ENCODE assay signal across 26 cellular contexts in the genomic region with DNA sequence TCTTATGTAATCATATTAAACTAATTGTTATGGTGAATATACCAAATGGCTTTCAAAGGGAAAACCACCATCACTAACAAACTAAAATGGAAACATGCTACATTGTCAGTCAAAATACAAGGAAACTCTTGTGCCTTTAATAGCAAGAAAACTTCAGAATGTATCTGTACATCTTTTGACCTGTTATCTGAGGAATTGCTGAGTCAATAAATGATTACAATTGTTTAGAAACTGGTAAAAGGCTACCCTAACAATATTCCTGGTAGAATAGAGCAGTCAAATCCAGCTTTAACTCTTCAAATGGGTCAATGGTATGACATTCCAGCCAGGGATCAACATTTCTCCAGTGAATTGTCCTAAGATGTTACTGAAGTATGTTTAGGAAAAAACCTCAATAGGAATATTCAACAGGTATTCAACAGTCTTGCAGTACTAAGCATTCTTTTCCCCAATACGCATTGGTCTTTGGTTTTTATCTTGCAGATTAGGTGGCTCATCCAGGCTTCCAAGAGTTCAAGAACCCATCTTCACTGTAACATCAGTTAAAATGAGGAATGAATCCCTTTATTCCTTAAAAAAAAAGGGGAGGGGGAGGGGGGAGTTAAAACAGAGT. TPM values are rescaled to one million over a fixed set of nuclear protein-coding genes. Genes with fewer than 3 reads are reported as not detected.
A peak's percentile ranks its signal among the peaks of the same experiment; 100 is the strongest.
DNase-seq lines count a peak whose midpoint lies in the region; ATAC-seq and TF ChIP-seq lines count a peak whose summit lies in the region.
"Had no signal": no experiment of that assay in that cellular context is flagged by ENCODE, and none has a peak within 500 bp of the region (broad histone marks: within the 10 kb centered on the region; RNA-seq: fewer than 3 reads in every experiment).

No MANE protein-coding gene starts in this region.

- no peak for TF ChIP-seq RAD21 in IMR-90 (IDR thresholded peaks at IDR 0.05; ENCODE audit: low read length)

- no peak overlapping the region for H2AK9ac ChIP-seq in IMR-90 (replicated peaks; ENCODE audit: low read depth, low read length, poor library complexity)

- no peak overlapping the region for H2BK120ac ChIP-seq in IMR-90 (ENCODE audit: low read depth, low read length)

- H2AFZ ChIP-seq in IMR-90 (replicated peaks; ENCODE audit: low read length, poor library complexity), result no peak overlapping the region
- H2AFZ ChIP-seq: neural progenitor cell, parathyroid adenoma had no signal

- no peaks in the 10 kb centered on the region for H3K27me3 ChIP-seq in IMR-90 (ENCODE audit: control insufficient read depth, insufficient read depth, low read length)
- H3K27me3 ChIP-seq in esophagus muscularis mucosa, result no peaks in the 10 kb centered on the region
- H3K27me3 ChIP-seq in sigmoid colon, result no peaks in the 10 kb centered on the region
- no peaks in the 10 kb centered on the region for H3K27me3 ChIP-seq in colonic mucosa
- H3K27me3 ChIP-seq: brain microvascular endothelial cell, left lung, neural progenitor cell, right atrium auricular region, spleen had no signal

- TF ChIP-seq CTCF in IMR-90 (conservative IDR thresholded peaks at IDR 0.05; ENCODE audit: low read depth, low read length) (no peak), esophagus muscularis mucosa (IDR thresholded peaks at IDR 0.05) (no peak), sigmoid colon (IDR thresholded peaks at IDR 0.05) (no peak), colonic mucosa (IDR thresholded peaks at IDR 0.05) (no peak)

- no peak for TF ChIP-seq POLR2A in IMR-90 (IDR thresholded peaks at IDR 0.05; ENCODE audit: low read depth, low read length)
- no peak for TF ChIP-seq POLR2A in esophagus muscularis mucosa (IDR thresholded peaks at IDR 0.05; ENCODE audit: low read depth)
- TF ChIP-seq POLR2A in sigmoid colon (IDR thresholded peaks at IDR 0.05), result no peak

- H3K27ac Mint-ChIP-seq in activated naive CD8-positive, alpha-beta T cell treated with anti-CD3 and anti-CD28 coated beads, Interleukin-2, amount 50 U/mL, for 24 hours, result peak overlapping the region; percentile 31
- no peak overlapping the region for H3K27ac Mint-ChIP-seq in activated naive CD8-positive, alpha-beta T cell treated with anti-CD3 and anti-CD28 coated beads for 36 hours
- H3K27ac Mint-ChIP-seq in T-cell, result no peak overlapping the region
- H3K27ac Mint-ChIP-seq: activated CD8-positive, alpha-beta memory T cell treated with anti-CD3 and anti-CD28 coated beads, Interleukin-2, amount 10 ng/mL, durations not matched to agents 7 days and 5 days; CD14-positive monocyte; neural progenitor cell; stimulated activated naive CD8-positive, alpha-beta T cell treated with anti-CD3 and anti-CD28 coated beads, Interleukin-15, Interleukin-2, amounts not matched to agents 100 ng/mL and 50 ng/mL, for 24 hours had no signal

- CTCF ChIA-PET in IMR-90 (lab: Yijun Ruan, JAX), result interaction anchor here (0.7 to 1.2 kb wide), 3 partner anchors 29 to 120 kb away, joined by 3 to 4 read pairs (median 4); no protein-coding TSS in a partner anchor
- CTCF ChIA-PET in T-cell (lab: Charles Lee), result no interaction called here

- H3K23ac ChIP-seq in IMR-90 (ENCODE audit: low read depth, low read length), result peak overlapping the region; percentile 68; the same call in 1 of the 2 replicates

- WGBS in IMR-90 (ENCODE audit: extremely low coverage in 2 of 2, insufficient read length in 1 of 2), 2 experiments, result no CpG with 5 or more reads among the region's 1 CpG
- 93% methylated on average over 1 of the region's 1 CpG for WGBS in esophagus muscularis mucosa
- WGBS in sigmoid colon, 2 donors, result 92 to 95% methylated on average over 1 of the region's 1 CpG

- peak overlapping the region; percentile 88 for H2BK5ac ChIP-seq in IMR-90 (ENCODE audit: low read depth, low read length, poor library complexity, severe bottlenecking)

- H3K4me3 ChIP-seq in IMR-90 (ENCODE audit: insufficient read depth, low read depth, low read length), result no peak overlapping the region
- H3K4me3 ChIP-seq in esophagus muscularis mucosa, result no peak overlapping the region
- H3K4me3 ChIP-seq in sigmoid colon, result no peak overlapping the region
- no peak overlapping the region for H3K4me3 ChIP-seq in colonic mucosa
- H3K4me3 ChIP-seq: left lung, neural progenitor cell, right atrium auricular region, spleen, thoracic aorta had no signal

- peaks cover 2% of the 10 kb centered on the region; the same call in 1 of the 2 replicates for H3K9me1 ChIP-seq in IMR-90 (ENCODE audit: insufficient read depth, low read length)

- no peak overlapping the region for H3K4me2 ChIP-seq in IMR-90 (ENCODE audit: low read depth, low read length)
- H3K4me2 ChIP-seq: neural progenitor cell had no signal

- no peaks in the 10 kb centered on the region for H3K9me3 Mint-ChIP-seq in activated naive CD8-positive, alpha-beta T cell treated with anti-CD3 and anti-CD28 coated beads, Interleukin-2, amount 50 U/mL, for 24 hours
- H3K9me3 Mint-ChIP-seq in activated naive CD8-positive, alpha-beta T cell treated with anti-CD3 and anti-CD28 coated beads for 36 hours, result no peaks in the 10 kb centered on the region
- H3K9me3 Mint-ChIP-seq in T-cell, result no peaks in the 10 kb centered on the region
- H3K9me3 Mint-ChIP-seq: CD14-positive monocyte; neural progenitor cell; stimulated activated naive CD8-positive, alpha-beta T cell treated with anti-CD3 and anti-CD28 coated beads, Interleukin-15, Interleukin-2, amounts not matched to agents 100 ng/mL and 50 ng/mL, for 24 hours had no signal

- DNase-seq in activated naive CD8-positive, alpha-beta T cell treated with anti-CD3 and anti-CD28 coated beads, Interleukin-2, amount 50 U/mL, for 24 hours, result no peak
- DNase-seq in activated naive CD8-positive, alpha-beta T cell treated with anti-CD3 and anti-CD28 coated beads for 36 hours, result no peak
- DNase-seq in IMR-90 (no peak), esophagus muscularis mucosa (ENCODE audit: extremely low spot score) (no peak), sigmoid colon (no peak), NCI-H446 treated with DMSO at 0.1 percent for 48 hours (lab: John Stamatoyannopoulos, UW) (no peak), colonic mucosa (no peak), T-cell (no peak)
- DNase-seq: 8988T; activated CD8-positive, alpha-beta memory T cell treated with anti-CD3 and anti-CD28 coated beads, Interleukin-2, amount 10 ng/mL, durations not matched to agents 7 days and 5 days; activated T-cell treated with anti-CD3 and anti-CD28 coated beads, Interleukin-2, amount 50 U/mL, for 48 hours; brain microvascular endothelial cell; hypothalamus; left lung; MV-4-11; NCI-H1436 treated with DMSO at 0.1 percent for 48 hours; NCI-H748 treated with DMSO at 0.1 percent for 48 hours; spleen; stimulated activated CD4-positive, alpha-beta T cell treated with anti-CD3 and anti-CD28 coated beads, Interleukin-2, amount 100 ng/mL, for 24 hours; T-helper 1 cell had no signal

- TF ChIP-seq EP300 in esophagus muscularis mucosa (IDR thresholded peaks at IDR 0.05), result no peak
- no peak for TF ChIP-seq EP300 in sigmoid colon (IDR thresholded peaks at IDR 0.05)

- H3K4me1 ChIP-seq in IMR-90 (ENCODE audit: control insufficient read depth, insufficient read depth, low read length) (peaks cover 17% of the 10 kb centered on the region), esophagus muscularis mucosa (peaks cover 7 to 72% (median 52%) of the 10 kb centered on the region in 4 donors), sigmoid colon (peaks cover 0 to 51% (median 34%) of the 10 kb centered on the region in 4 donors), colonic mucosa (no peaks in the 10 kb centered on the region)
- H3K4me1 ChIP-seq: left lung, neural progenitor cell had no signal

- peaks cover 54% of the 10 kb centered on the region for H3K36me3 Mint-ChIP-seq in activated naive CD8-positive, alpha-beta T cell treated with anti-CD3 and anti-CD28 coated beads, Interleukin-2, amount 50 U/mL, for 24 hours (ENCODE audit: low read depth)
- peaks cover 24% of the 10 kb centered on the region for H3K36me3 Mint-ChIP-seq in activated naive CD8-positive, alpha-beta T cell treated with anti-CD3 and anti-CD28 coated beads for 36 hours
- peaks cover 45% of the 10 kb centered on the region for H3K36me3 Mint-ChIP-seq in T-cell

- no peak overlapping the region; the same call in 1 of the 2 replicates for H4K5ac ChIP-seq in IMR-90 (ENCODE audit: low read depth, low read length)

- peaks cover 8% of the 10 kb centered on the region; the same call in 1 of the 2 replicates for H4K20me1 ChIP-seq in IMR-90 (ENCODE audit: insufficient read depth, low read length)

- H3K18ac ChIP-seq in IMR-90 (ENCODE audit: low read depth, low read length), result peak overlapping the region; percentile 14; the same call in 1 of the 2 replicates

- H2AK5ac ChIP-seq in IMR-90 (ENCODE audit: low read depth, low read length), result no peak overlapping the region

- H3K27ac ChIP-seq in IMR-90 (ENCODE audit: insufficient read depth, low read length), result peak overlapping the region; percentile 41; the same call in 1 of the 2 replicates
- peak overlapping the region; percentile 36 to 93 (median 74) for H3K27ac ChIP-seq in esophagus muscularis mucosa (replicated peaks in 1 of 4)
- peak overlapping the region; percentile 67 to 92 (median 80) for H3K27ac ChIP-seq in sigmoid colon
- H3K27ac ChIP-seq in colonic mucosa, result no peak overlapping the region
- H3K27ac ChIP-seq: brain microvascular endothelial cell, neural progenitor cell, parathyroid adenoma had no signal

- dilution Hi-C loops in IMR-90 (cut with HindIII; ENCODE audit: low sequenced_read_pairs, unreplicated experiment), result no loop called here

- no peak overlapping the region for H3K56ac ChIP-seq in IMR-90 (ENCODE audit: extremely low read depth, insufficient read depth, low read length)

- H3K4ac ChIP-seq in IMR-90 (ENCODE audit: low read depth, low read length), result no peak overlapping the region; the same call in 1 of the 2 replicates

- H3K14ac ChIP-seq in IMR-90 (replicated peaks; ENCODE audit: low read depth, low read length), result no peak overlapping the region; the same call in 1 of the 2 replicates

- peaks cover 8 to 56% of the 10 kb centered on the region in 2 experiments; a peak in 3 of 4 replicates for H3K79me1 ChIP-seq in IMR-90 (ENCODE audit: low read depth in 1 of 2, low read length in 2 of 2)

- H2BK20ac ChIP-seq in IMR-90 (ENCODE audit: low read depth, low read length), result no peak overlapping the region

- no peak overlapping the region for H3K9ac ChIP-seq in IMR-90 (ENCODE audit: low read depth, low read length)
- no peak overlapping the region for H3K9ac ChIP-seq in colonic mucosa (ENCODE audit: low read depth in 2 of 2, low read length in 2 of 2)
- H3K9ac ChIP-seq: neural progenitor cell, parathyroid adenoma had no signal

- H3K4me3 Mint-ChIP-seq in activated naive CD8-positive, alpha-beta T cell treated with anti-CD3 and anti-CD28 coated beads, Interleukin-2, amount 50 U/mL, for 24 hours, result no peak overlapping the region
- no peak overlapping the region for H3K4me3 Mint-ChIP-seq in activated naive CD8-positive, alpha-beta T cell treated with anti-CD3 and anti-CD28 coated beads for 36 hours
- no peak overlapping the region for H3K4me3 Mint-ChIP-seq in T-cell
- H3K4me3 Mint-ChIP-seq: activated CD8-positive, alpha-beta memory T cell treated with anti-CD3 and anti-CD28 coated beads, Interleukin-2, amount 10 ng/mL, durations not matched to agents 7 days and 5 days; CD14-positive monocyte; neural progenitor cell; stimulated activated naive CD8-positive, alpha-beta T cell treated with anti-CD3 and anti-CD28 coated beads, Interleukin-15, Interleukin-2, amounts not matched to agents 100 ng/mL and 50 ng/mL, for 24 hours had no signal

- H3K36me3 ChIP-seq in IMR-90 (ENCODE audit: control insufficient read depth, insufficient read depth, low read length) (peaks cover 34% of the 10 kb centered on the region), esophagus muscularis mucosa (peaks cover 19 to 88% (median 52%) of the 10 kb centered on the region in 4 donors), sigmoid colon (peaks cover 6 to 84% (median 19%) of the 10 kb centered on the region in 4 donors), colonic mucosa (peaks cover 8% of the 10 kb centered on the region)

- POLR2A ChIA-PET in IMR-90 (lab: Charles Lee; ENCODE audit: unreplicated experiment) (no interaction called here), T-cell (lab: Charles Lee) (no interaction called here)

- H3K27me3 Mint-ChIP-seq in activated naive CD8-positive, alpha-beta T cell treated with anti-CD3 and anti-CD28 coated beads, Interleukin-2, amount 50 U/mL, for 24 hours, result no peaks in the 10 kb centered on the region
- H3K27me3 Mint-ChIP-seq in activated naive CD8-positive, alpha-beta T cell treated with anti-CD3 and anti-CD28 coated beads for 36 hours, result no peaks in the 10 kb centered on the region
- no peaks in the 10 kb centered on the region for H3K27me3 Mint-ChIP-seq in T-cell
- H3K27me3 Mint-ChIP-seq: activated CD8-positive, alpha-beta memory T cell treated with anti-CD3 and anti-CD28 coated beads, Interleukin-2, amount 10 ng/mL, durations not matched to agents 7 days and 5 days; stimulated activated naive CD8-positive, alpha-beta T cell treated with anti-CD3 and anti-CD28 coated beads, Interleukin-15, Interleukin-2, amounts not matched to agents 100 ng/mL and 50 ng/mL, for 24 hours had no signal

- H4K8ac ChIP-seq in IMR-90 (ENCODE audit: low read depth in 2 of 2, low read length in 2 of 2), result peak overlapping the region in 1 of 2 experiments; percentile 26; a peak in 1 of 4 replicates

- ATAC-seq in activated naive CD8-positive, alpha-beta T cell treated with anti-CD3 and anti-CD28 coated beads, Interleukin-2, amount 50 U/mL, for 24 hours, result no peak
- no peak for ATAC-seq in IMR-90 (ENCODE audit: low read depth)
- ATAC-seq in T-cell (replicated peaks in 1 of 4), result no peak
- ATAC-seq: activated CD8-positive, alpha-beta memory T cell treated with anti-CD3 and anti-CD28 coated beads, Interleukin-2, amount 10 ng/mL, durations not matched to agents 7 days and 5 days; left lung had no signal

- peak overlapping the region; percentile 22; the same call in 1 of the 2 replicates for H4K91ac ChIP-seq in IMR-90 (ENCODE audit: insufficient read depth, low read depth, low read length)

- no peak overlapping the region for H2BK15ac ChIP-seq in IMR-90 (ENCODE audit: low read depth, low read length)

- intact Hi-C loops in IMR-90 (cut with micrococcal nuclease) (no loop called here), esophagus muscularis mucosa (cut with DNase I) (loop anchor here (5.0 kb wide), 1 partner anchor 48 kb away; no protein-coding TSS in a partner anchor), sigmoid colon (cut with DNase I) (no loop called here), colonic mucosa (cut with DNase I) (loop anchor here (5.0 kb wide), 1 partner anchor 48 kb away; no protein-coding TSS in a partner anchor)

- H3K4me1 Mint-ChIP-seq in activated naive CD8-positive, alpha-beta T cell treated with anti-CD3 and anti-CD28 coated beads, Interleukin-2, amount 50 U/mL, for 24 hours, result no peaks in the 10 kb centered on the region
- H3K4me1 Mint-ChIP-seq in activated naive CD8-positive, alpha-beta T cell treated with anti-CD3 and anti-CD28 coated beads for 36 hours, result no peaks in the 10 kb centered on the region
- no peaks in the 10 kb centered on the region for H3K4me1 Mint-ChIP-seq in T-cell
- H3K4me1 Mint-ChIP-seq: activated CD8-positive, alpha-beta memory T cell treated with anti-CD3 and anti-CD28 coated beads, Interleukin-2, amount 10 ng/mL, durations not matched to agents 7 days and 5 days; CD14-positive monocyte had no signal

- H3K9me3 ChIP-seq in IMR-90 (ENCODE audit: control insufficient read depth, insufficient read depth, low read length) (no peaks in the 10 kb centered on the region), esophagus muscularis mucosa (no peaks in the 10 kb centered on the region), sigmoid colon (no peaks in the 10 kb centered on the region), colonic mucosa (no peaks in the 10 kb centered on the region)
- H3K9me3 ChIP-seq: left lung, right atrium auricular region, spleen, thoracic aorta had no signal

- no TSS peak for BruUV-seq in IMR-90 (replicated peaks; lab: Mats Ljungman, UMichigan)

- in situ Hi-C loops in IMR-90 (cut with MboI; ENCODE audit: low sequenced_read_pairs), result no loop called here

RNA-seq across cellular contexts. Expression of a gene that starts 52.4 kb away (rescaled TPM):
- 100 to 1,000 TPM; 182 to 185 TPM for total RNA-seq in activated naive CD8-positive, alpha-beta T cell treated with anti-CD3 and anti-CD28 coated beads for 36 hours
- total RNA-seq in IMR-90 (2012; rRNA removed), result 419 and 573 TPM in 2 replicates
- polyA plus RNA-seq in IMR-90 (2012; rRNA removed), result 112 and 140 TPM in 2 replicates
- polyA plus RNA-seq in IMR-90 (2012; cell fraction: cytosol; rRNA removed), result 64.4 and 68.9 TPM in 2 replicates
- polyA plus RNA-seq in IMR-90 (2012; cell fraction: nucleus; rRNA removed; ENCODE audit: low replicate concordance), result 56.7 and 85.2 TPM in 2 replicates
- total RNA-seq in esophagus muscularis mucosa, result 100 to 1,000 TPM; 283 to 347 (median 336) TPM
- total RNA-seq in sigmoid colon, result 100 to 1,000 TPM; 214 to 298 (median 231) TPM
- polyA plus RNA-seq in sigmoid colon, result 100 to 1,000 TPM in 2 of 3 donors, 10 to 100 TPM in 1; 85.3 to 112 (median 107) TPM
- 100 to 1,000 TPM; 248 to 257 TPM for total RNA-seq in colonic mucosa
- 100 to 1,000 TPM; 161 to 193 (median 178) TPM for total RNA-seq in T-cell

Comparison
In these comparisons a context has a peak if more than half of its experiments do, and no peak if none do; other contexts are left out.
1. intact Hi-C loops: an anchor here in esophagus muscularis mucosa (5.0 kb wide) and colonic mucosa (5.0 kb wide); none called in IMR-90 and sigmoid colon.